8 cellular contexts compared by ENCODE assay signal in the genomic region with DNA sequence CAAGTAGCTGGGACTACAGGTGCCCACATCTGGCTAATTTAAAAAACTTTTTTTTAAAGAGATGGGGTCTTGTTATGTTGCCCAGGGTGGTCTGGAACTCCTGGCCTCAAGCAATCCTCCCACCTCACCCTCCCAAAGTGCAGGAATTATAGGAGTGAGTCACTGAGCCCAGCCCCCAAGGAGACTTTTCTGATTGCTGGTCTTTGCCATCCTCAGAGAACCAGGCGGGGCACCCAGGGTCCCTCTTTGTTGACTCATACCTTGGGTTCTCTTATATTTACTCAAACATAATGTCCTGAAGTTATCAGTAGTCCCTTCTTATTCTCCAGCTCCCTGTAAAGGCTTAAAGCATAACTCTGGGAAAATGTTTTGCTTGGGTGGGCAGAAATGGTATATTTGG.
"Had no signal": no experiment of that assay in that cellular context is flagged by ENCODE, and none has a peak within 500 bp of the region (broad histone marks: within the 10 kb centered on the region; RNA-seq: fewer than 3 reads in every experiment).

No MANE protein-coding gene starts in this region.

- ATAC-seq: HCT116, K562 had no signal

- H3K4me3 ChIP-seq: GM23248, HAP-1, K562 had no signal

- H2AFZ ChIP-seq: GM23248 had no signal

- H3K4me3 Mint-ChIP-seq: HFFc6 had no signal

- H3K9ac ChIP-seq: GM23248 had no signal

- H3K27ac ChIP-seq: GM23248 had no signal

- H3K36me3 ChIP-seq: HAP-1 had no signal

- H3K27ac Mint-ChIP-seq: HFFc6 had no signal

- DNase-seq: GOT3, H7, HFFc6, IMR-90 had no signal
